In genomic region chr17:82305727-82306300, GRCh38 we compare ENCODE assay signal across 14 cellular contexts. TPM values are rescaled to one million over a fixed set of nuclear protein-coding genes. Genes with fewer than 3 reads are reported as not detected.
DNase-seq lines count a peak whose midpoint lies in the region; ATAC-seq and TF ChIP-seq lines count a peak whose summit lies in the region.
"Had no signal": no experiment of that assay in that cellular context is flagged by ENCODE, and none has a peak within 500 bp of the region (broad histone marks: within the 10 kb centered on the region; RNA-seq: fewer than 3 reads in every experiment).

No MANE protein-coding gene starts in this region.

- H3K4me3 Mint-ChIP-seq in activated naive CD8-positive, alpha-beta T cell treated with anti-CD3 and anti-CD28 coated beads for 36 hours = peak overlapping the region; percentile 38

- no peaks in the 10 kb centered on the region for H3K27me3 Mint-ChIP-seq in activated naive CD8-positive, alpha-beta T cell treated with anti-CD3 and anti-CD28 coated beads for 36 hours

- no peaks in the 10 kb centered on the region for H3K4me1 ChIP-seq in osteoblast (ENCODE audit: insufficient read depth, low read length)

- no peaks in the 10 kb centered on the region for H4K20me1 ChIP-seq in osteoblast (ENCODE audit: insufficient read depth, low read length)

- peaks cover 20% of the 10 kb centered on the region for H3K27me3 ChIP-seq in osteoblast (ENCODE audit: insufficient read depth, low read length)

- TF ChIP-seq POLR2A in NB4 (IDR thresholded peaks at IDR 0.05; ENCODE audit: extremely low read depth, insufficient read length) = no peak

- TF ChIP-seq CTCF in NB4 (IDR thresholded peaks at IDR 0.05; ENCODE audit: low read depth, low read length) (no peak), osteoblast (IDR thresholded peaks at IDR 0.05; ENCODE audit: extremely low read depth, low read depth, low read length) (no peak)

- H3K36me3 ChIP-seq in osteoblast (ENCODE audit: insufficient read depth, low read length) = no peaks in the 10 kb centered on the region
- H3K36me3 ChIP-seq: gastroesophageal sphincter had no signal

- no peaks in the 10 kb centered on the region for H3K79me2 ChIP-seq in osteoblast (ENCODE audit: insufficient read depth, low read length)

- H3K4me1 Mint-ChIP-seq in activated naive CD8-positive, alpha-beta T cell treated with anti-CD3 and anti-CD28 coated beads for 36 hours = peaks cover 50% of the 10 kb centered on the region

- peak overlapping the region; percentile 90 for H3K27ac Mint-ChIP-seq in activated naive CD8-positive, alpha-beta T cell treated with anti-CD3 and anti-CD28 coated beads for 36 hours

- ATAC-seq in HG03571 (IDR thresholded peaks at IDR 0.05; ENCODE audit: unreplicated experiment) = no peak
- ATAC-seq: gastroesophageal sphincter, GM12878 had no signal

- H3K9me3 Mint-ChIP-seq in activated naive CD8-positive, alpha-beta T cell treated with anti-CD3 and anti-CD28 coated beads for 36 hours = peaks cover 4% of the 10 kb centered on the region

- H3K4me3 ChIP-seq in NB4 (ENCODE audit: low read depth, low read length) (no peak overlapping the region), osteoblast (ENCODE audit: insufficient read depth, low read length) (no peak overlapping the region)
- H3K4me3 ChIP-seq: gastroesophageal sphincter, GM12878, smooth muscle cell had no signal

- no peak overlapping the region for H3K4me2 ChIP-seq in osteoblast (ENCODE audit: insufficient read depth, low read length)
- H3K4me2 ChIP-seq: smooth muscle cell had no signal

- H3K27ac ChIP-seq in osteoblast (ENCODE audit: low read depth, low read length) = no peak overlapping the region
- H3K27ac ChIP-seq: gastroesophageal sphincter had no signal

- peaks cover 3% of the 10 kb centered on the region for H3K36me3 Mint-ChIP-seq in activated naive CD8-positive, alpha-beta T cell treated with anti-CD3 and anti-CD28 coated beads for 36 hours

- peak; percentile 75 for DNase-seq in CMK (ENCODE audit: low read depth)
- DNase-seq in NB4 (ENCODE audit: low read depth) = peak; percentile 59
- no peak for DNase-seq in activated naive CD8-positive, alpha-beta T cell treated with anti-CD3 and anti-CD28 coated beads for 36 hours
- no peak for DNase-seq in osteoblast (ENCODE audit: insufficient read length, low spot score, missing footprints)
- DNase-seq in stimulated activated naive CD4-positive, alpha-beta T cell treated with Interleukin-2 at 50 U/mL for 16 hours (lab: John Stamatoyannopoulos, UW) = no peak
- DNase-seq in DMS 273 treated with DMSO at 0.1 percent for 48 hours (lab: John Stamatoyannopoulos, UW) = no peak
- DNase-seq: Karpas-422, NCI-H446, Right ventricle myocardium superior had no signal

- no peaks in the 10 kb centered on the region for H3K9me3 ChIP-seq in osteoblast (ENCODE audit: low read depth, low read length)
- H3K9me3 ChIP-seq: gastroesophageal sphincter had no signal

- H2AFZ ChIP-seq in osteoblast (ENCODE audit: low read length) = peak overlapping the region; percentile 35

RNA-seq across cellular contexts. Expression of gene CD7, which starts 11.6 kb away (rescaled TPM):
- total RNA-seq in activated naive CD8-positive, alpha-beta T cell treated with anti-CD3 and anti-CD28 coated beads for 36 hours = 100 to 1,000 TPM; 291 to 293 TPM
- total RNA-seq in osteoblast = not detected in 2 replicates
- total RNA-seq: smooth muscle cell had no signal

RNA-seq across cellular contexts. Expression of gene SECTM1, which starts 27.8 kb away (rescaled TPM):
- under 1 TPM; 0.72 to 0.74 TPM for total RNA-seq in activated naive CD8-positive, alpha-beta T cell treated with anti-CD3 and anti-CD28 coated beads for 36 hours
- 5.8 and 11.5 TPM in 2 replicates for total RNA-seq in osteoblast
- total RNA-seq: GM12878, smooth muscle cell had no signal

RNA-seq across cellular contexts. Expression of gene CSNK1D, which starts 32.3 kb away (rescaled TPM):
- total RNA-seq in activated naive CD8-positive, alpha-beta T cell treated with anti-CD3 and anti-CD28 coated beads for 36 hours = 100 to 1,000 TPM; 110 to 115 TPM
- 45.4 and 50.3 TPM in 2 replicates for total RNA-seq in osteoblast

RNA-seq across cellular contexts. Expression of gene TEX19, which starts 53.2 kb away (rescaled TPM):
- under 1 TPM; 0.10 to 0.23 TPM for total RNA-seq in activated naive CD8-positive, alpha-beta T cell treated with anti-CD3 and anti-CD28 coated beads for 36 hours
- under 0.01 and 0.29 TPM in 2 replicates for total RNA-seq in osteoblast
- total RNA-seq: gastroesophageal sphincter, lung microvascular endothelial cell, Right ventricle myocardium superior, smooth muscle cell had no signal

Comparison
In these comparisons a context has a peak if more than half of its experiments do, and no peak if none do; other contexts are left out.
1. DNase-seq: peak in CMK (single experiment) and NB4 (single experiment); none in activated naive CD8-positive, alpha-beta T cell treated with anti-CD3 and anti-CD28 coated beads for 36 hours (single experiment), osteoblast (single experiment), stimulated activated naive CD4-positive, alpha-beta T cell treated with Interleukin-2 at 50 U/mL for 16 hours (single experiment) and DMS 273 treated with DMSO at 0.1 percent for 48 hours (single experiment).
2. RNA of gene CD7, which starts 11.6 kb away (total RNA-seq): 291 to 293 TPM in activated naive CD8-positive, alpha-beta T cell treated with anti-CD3 and anti-CD28 coated beads for 36 hours; not detected in osteoblast; every median in the first group is over 100 times any median in the second.